21 cellular contexts compared by ENCODE assay signal in genomic region chr3:186044973-186045372, GRCh38.
DNase-seq lines count a peak whose midpoint lies in the region; ATAC-seq, FAIRE-seq and TF ChIP-seq lines count a peak whose summit lies in the region.
"Had no signal": no experiment of that assay in that cellular context is flagged by ENCODE, and none has a peak within 500 bp of the region (broad histone marks: within the 10 kb centered on the region; RNA-seq: fewer than 3 reads in every experiment).

No MANE protein-coding gene starts in this region.

- no peaks in the 10 kb centered on the region for H3K79me2 ChIP-seq in K562 (ENCODE audit: control insufficient read depth, insufficient read depth, low read length)

- in situ Hi-C loops in K562 (cut with MboI): no loop called here

- no peak overlapping the region for H3K27ac Mint-ChIP-seq in activated CD8-positive, alpha-beta T cell treated with anti-CD3 and anti-CD28 coated beads, Interleukin-2, amount 10 ng/mL, durations not matched to agents 7 days and 5 days
- H3K27ac Mint-ChIP-seq: activated naive CD8-positive, alpha-beta T cell treated with anti-CD3 and anti-CD28 coated beads, Interleukin-2, amount 10 ng/mL, durations not matched to agents 7 days and 5 days; natural killer cell treated with Interleukin-12 subunit alpha and Interleukin-12 subunit beta and Interleukin-15 and Interleukin-18, amount 100 ng/mL, for 72 hours; type B pancreatic cell had no signal

- H3K36me3 ChIP-seq in K562 (ENCODE audit: control insufficient read depth, insufficient read depth, low read length): 0 out of 3 replicates have a peak, but pooled peaks cover 4% of the 10 kb centered on the region

- no peak overlapping the region for H2AFZ ChIP-seq in K562 (ENCODE audit: low read depth, low read length)
- H2AFZ ChIP-seq: GM23248 had no signal

- no peak for TF ChIP-seq CTCF in K562 (IDR thresholded peaks at IDR 0.05 in 2 of 3, conservative IDR thresholded peaks at IDR 0.05 in 1 of 3; ENCODE audit: insufficient read depth in 2 of 3, low read depth in 1 of 3, low read length in 3 of 3)

- intact Hi-C loops in K562 (cut with micrococcal nuclease): no loop called here

- POLR2A ChIA-PET in K562 (lab: Yijun Ruan, JAX): interaction anchor here (0.6 to 0.8 kb wide), 4 partner anchors 9 to 232 kb away, joined by 3 to 5 read pairs (median 3); no protein-coding TSS in a partner anchor
- POLR2A ChIA-PET in activated CD8-positive, alpha-beta T cell treated with anti-CD3 and anti-CD28 coated beads, Interleukin-2, amount 10 ng/mL, durations not matched to agents 7 days and 5 days (lab: Charles Lee): no interaction called here

- no peaks in the 10 kb centered on the region for H3K9me3 ChIP-seq in K562 (replicated peaks; ENCODE audit: control insufficient read depth, insufficient read depth, low read depth, low read length)

- no peaks in the 10 kb centered on the region for H3K4me1 Mint-ChIP-seq in activated CD8-positive, alpha-beta T cell treated with anti-CD3 and anti-CD28 coated beads, Interleukin-2, amount 10 ng/mL, durations not matched to agents 7 days and 5 days (ENCODE audit: low read depth)
- H3K4me1 Mint-ChIP-seq: activated naive CD8-positive, alpha-beta T cell treated with anti-CD3 and anti-CD28 coated beads, Interleukin-2, amount 10 ng/mL, durations not matched to agents 7 days and 5 days had no signal

- no peaks in the 10 kb centered on the region for H3K9me1 ChIP-seq in K562 (ENCODE audit: control insufficient read depth, insufficient read depth, low read length)

- H3K36me3 Mint-ChIP-seq in activated CD8-positive, alpha-beta T cell treated with anti-CD3 and anti-CD28 coated beads, Interleukin-2, amount 10 ng/mL, durations not matched to agents 7 days and 5 days (ENCODE audit: low read depth): no peaks in the 10 kb centered on the region
- H3K36me3 Mint-ChIP-seq: activated naive CD8-positive, alpha-beta T cell treated with anti-CD3 and anti-CD28 coated beads, Interleukin-2, amount 10 ng/mL, durations not matched to agents 7 days and 5 days had no signal

- H4K20me1 ChIP-seq in K562 (replicated peaks; ENCODE audit: control insufficient read depth, insufficient read depth, low read length): no peaks in the 10 kb centered on the region

- CTCF ChIA-PET in K562 (lab: Yijun Ruan, JAX; ENCODE audit: low intra/inter-chr PET ratio): no interaction called here
- CTCF ChIA-PET in activated CD8-positive, alpha-beta T cell treated with anti-CD3 and anti-CD28 coated beads, Interleukin-2, amount 10 ng/mL, durations not matched to agents 7 days and 5 days (lab: Charles Lee): interaction anchor here (0.6 to 0.8 kb wide), 3 partner anchors 59 to 136 kb away, joined by 3 to 4 read pairs (median 3); no protein-coding TSS in a partner anchor

- no peaks in the 10 kb centered on the region; a peak in 2 of 5 replicates for H3K4me1 ChIP-seq in K562 (replicated peaks in 1 of 2; ENCODE audit: control insufficient read depth in 2 of 2, insufficient read depth in 2 of 2, low read length in 2 of 2)

- H3K27me3 ChIP-seq in K562 (ENCODE audit: control insufficient read depth in 2 of 2, insufficient read depth in 2 of 2, low read length in 2 of 2): peaks cover 0 to 10% of the 10 kb centered on the region in 2 experiments; a peak in 2 of 5 replicates

- no peaks in the 10 kb centered on the region for H3K9me3 Mint-ChIP-seq in activated CD8-positive, alpha-beta T cell treated with anti-CD3 and anti-CD28 coated beads, Interleukin-2, amount 10 ng/mL, durations not matched to agents 7 days and 5 days (ENCODE audit: insufficient read depth)
- H3K9me3 Mint-ChIP-seq: activated T-cell treated with anti-CD3 and anti-CD28 coated beads, Interleukin-2, amount 50 U/mL, for 4 hours; natural killer cell treated with Interleukin-12 subunit alpha and Interleukin-12 subunit beta and Interleukin-15 and Interleukin-18, amount 100 ng/mL, for 72 hours; type B pancreatic cell had no signal

- H3K4me3 Mint-ChIP-seq in activated CD8-positive, alpha-beta T cell treated with anti-CD3 and anti-CD28 coated beads, Interleukin-2, amount 10 ng/mL, durations not matched to agents 7 days and 5 days: no peak overlapping the region
- H3K4me3 Mint-ChIP-seq: activated naive CD8-positive, alpha-beta T cell treated with anti-CD3 and anti-CD28 coated beads, Interleukin-2, amount 10 ng/mL, durations not matched to agents 7 days and 5 days; activated T-cell treated with anti-CD3 and anti-CD28 coated beads, Interleukin-2, amount 50 U/mL, for 4 hours; natural killer cell treated with Interleukin-12 subunit alpha and Interleukin-12 subunit beta and Interleukin-15 and Interleukin-18, amount 100 ng/mL, for 72 hours; type B pancreatic cell had no signal

- ATAC-seq in K562: peak; percentile 68
- ATAC-seq in activated CD8-positive, alpha-beta T cell treated with anti-CD3 and anti-CD28 coated beads, Interleukin-2, amount 10 ng/mL, durations not matched to agents 7 days and 5 days: no peak
- ATAC-seq in GM19023 (IDR thresholded peaks at IDR 0.05; ENCODE audit: unreplicated experiment): no peak
- ATAC-seq: activated T-cell treated with anti-CD3 and anti-CD28 coated beads, Interleukin-2, amount 50 U/mL, for 4 hours; natural killer cell treated with Interleukin-12 subunit alpha and Interleukin-12 subunit beta and Interleukin-15 and Interleukin-18, amount 100 ng/mL, for 72 hours had no signal

- DNase-seq in C1 segment of cervical spinal cord (lab: John Stamatoyannopoulos, UW) (peak in 13 of 14 donors; percentile 12 to 77 (median 65)), K562 (ENCODE audit: extremely low read depth in 1 of 4, low spot score in 3 of 4) (peak in 2 of 4 experiments; percentile 19 to 41), hypothalamus (lab: John Stamatoyannopoulos, UW) (peak in 43 of 51 donors; percentile 4 to 89 (median 53)), occipital lobe (lab: John Stamatoyannopoulos, UW) (peak; percentile 62), NCI-H1092 (lab: John Stamatoyannopoulos, UW) (no peak), NCI-H1048 (lab: John Stamatoyannopoulos, UW) (no peak)
- DNase-seq in activated CD8-positive, alpha-beta T cell treated with anti-CD3 and anti-CD28 coated beads, Interleukin-2, amount 10 ng/mL, durations not matched to agents 7 days and 5 days: no peak
- DNase-seq: ACHN; activated naive CD8-positive, alpha-beta T cell treated with anti-CD3 and anti-CD28 coated beads, Interleukin-2, amount 10 ng/mL, durations not matched to agents 7 days and 5 days; activated T-cell treated with anti-CD3 and anti-CD28 coated beads, Interleukin-2, amount 50 U/mL, for 4 hours; EL; erythroblast; GM23248; Kasumi-1; mammary epithelial cell; NCI-H510A; stimulated activated CD4-positive, alpha-beta T cell treated with anti-CD3 and anti-CD28 coated beads, Interleukin-4, amount 100 ng/mL, for 1 hour; stimulated activated CD8-positive, alpha-beta memory T cell treated with anti-CD3 and anti-CD28 coated beads, Interleukin-4, amount 100 ng/mL, for 48 hours had no signal

- FAIRE-seq in K562 (lab: Jason Lieb, UNC): peak; percentile 56

- TF ChIP-seq RAD21 in K562 (CRISPR knock-in tag; conservative IDR thresholded peaks at IDR 0.05 in 1 of 2, IDR thresholded peaks at IDR 0.05 in 1 of 2): no peak

- no peak for TF ChIP-seq POLR2A in K562 (conservative IDR thresholded peaks at IDR 0.05)

- TF ChIP-seq EP300 in K562 (IDR thresholded peaks at IDR 0.05; ENCODE audit: low read length): no peak

- no TSS peak for BruUV-seq in K562 (replicated peaks; lab: Mats Ljungman, UMichigan)

- no peak overlapping the region for H3K27ac ChIP-seq in K562 (ENCODE audit: extremely low read depth, low read depth, low read length)
- H3K27ac ChIP-seq: GM23248 had no signal

- WGBS in K562 (ENCODE audit: insufficient coverage, low coverage, missing lambda C conversion rate): 8% methylated on average over 12 of the region's 12 CpGs

- peak overlapping the region; percentile 23; the same call in 1 of the 2 replicates for H3K4me2 ChIP-seq in K562 (ENCODE audit: insufficient read depth, low read length)

- H3K9ac ChIP-seq in K562 (ENCODE audit: insufficient read depth in 1 of 2, low read depth in 2 of 2, low read length in 2 of 2): no peak overlapping the region
- H3K9ac ChIP-seq: GM23248 had no signal

- peaks cover 50% of the 10 kb centered on the region for H3K27me3 Mint-ChIP-seq in activated CD8-positive, alpha-beta T cell treated with anti-CD3 and anti-CD28 coated beads, Interleukin-2, amount 10 ng/mL, durations not matched to agents 7 days and 5 days (ENCODE audit: low read depth)

- H3K4me3 ChIP-seq in K562: no peak overlapping the region
- H3K4me3 ChIP-seq: GM23248 had no signal

TF ChIP-seq in K562, 482 proteins besides CTCF, POLR2A, EP300 and RAD21:
- no peak for TF ChIP-seq GTF2E2 (tag; IDR thresholded peaks at IDR 0.05)
- TF ChIP-seq TAL1 (IDR thresholded peaks at IDR 0.05): peak; percentile 48; the same call in 1 of the 2 replicates
- TF ChIP-seq NCOR1 (IDR thresholded peaks at IDR 0.05): peak; percentile 44; the same call in 1 of the 2 replicates
- peak; percentile 47 for TF ChIP-seq CBFA2T2 (conservative IDR thresholded peaks at IDR 0.05)
- peak; percentile 77 for TF ChIP-seq CBFA2T3 (IDR thresholded peaks at IDR 0.05)
- peak; percentile 62 for TF ChIP-seq TCF3 (CRISPR knock-in tag; IDR thresholded peaks at IDR 0.05)

Comparison
In these comparisons a context has a peak if more than half of its experiments do, and no peak if none do; other contexts are left out.
1. DNase-seq: peak in C1 segment of cervical spinal cord (13 of 14), hypothalamus (43 of 51) and occipital lobe (single experiment); none in NCI-H1092 (single experiment), activated CD8-positive, alpha-beta T cell treated with anti-CD3 and anti-CD28 coated beads, Interleukin-2, amount 10 ng/mL, durations not matched to agents 7 days and 5 days (single experiment) and NCI-H1048 (single experiment).